8 cellular contexts compared by ENCODE assay signal in the genomic region with DNA sequence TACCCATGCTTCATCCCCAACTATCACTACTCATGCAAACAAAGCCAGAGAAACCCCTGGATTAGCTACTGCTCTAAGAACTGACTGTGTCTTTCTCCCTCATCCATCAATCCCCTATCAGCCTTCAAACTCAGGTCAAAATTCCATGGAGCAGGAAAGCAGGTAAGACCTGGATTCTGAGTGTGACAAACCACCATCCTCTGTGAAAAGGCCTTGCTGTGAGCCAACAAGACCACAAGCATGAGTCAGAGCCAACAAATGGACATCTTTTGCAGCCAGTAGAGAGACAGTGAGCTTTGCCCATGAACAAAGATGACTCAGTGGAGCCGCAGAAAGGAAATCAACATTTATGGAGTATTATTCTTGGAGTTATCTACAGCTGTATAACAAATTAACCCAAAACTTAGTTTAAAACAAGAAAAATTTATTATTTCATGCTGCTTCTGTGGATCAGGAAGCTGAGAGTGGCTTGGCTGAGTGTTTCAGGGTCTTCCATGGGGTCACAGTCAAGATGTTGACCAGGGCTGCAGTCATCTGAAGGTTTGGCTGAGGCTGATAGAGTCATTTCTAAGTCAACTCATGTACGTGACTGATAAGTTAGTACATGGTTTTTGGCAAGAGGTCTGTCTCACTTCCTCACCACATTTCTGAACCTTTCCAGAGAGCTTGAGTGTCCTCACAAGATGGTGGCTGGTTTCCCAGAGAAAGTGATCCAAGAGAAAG.
DNase-seq lines count a peak whose midpoint lies in the region; ATAC-seq and TF ChIP-seq lines count a peak whose summit lies in the region.

No MANE protein-coding gene starts in this region.

- H3K4me1 ChIP-seq in mammary epithelial cell (ENCODE audit: insufficient read depth, low read length), result peaks cover 76% of the 10 kb centered on the region
- H3K4me1 ChIP-seq in osteoblast (ENCODE audit: insufficient read depth, low read length), result peaks cover 28% of the 10 kb centered on the region

- H3K9ac ChIP-seq in mammary epithelial cell (ENCODE audit: insufficient read depth, low read length), result no peak overlapping the region

- peak overlapping the region in 2 of 6 donors; percentile 29 to 43 for H3K27ac Mint-ChIP-seq in immature natural killer cell

- no TSS peak for BruUV-seq in mammary epithelial cell (replicated peaks; lab: Mats Ljungman, UMichigan)

- peak overlapping the region; percentile 48 for H3K27ac ChIP-seq in mammary epithelial cell (ENCODE audit: insufficient read depth, low read depth, low read length)
- peak overlapping the region; percentile 67 for H3K27ac ChIP-seq in osteoblast (ENCODE audit: low read depth, low read length)

- no peaks in the 10 kb centered on the region for H3K9me3 Mint-ChIP-seq in immature natural killer cell

- intact Hi-C loops in mammary epithelial cell (cut with micrococcal nuclease), result loop anchor here (2.0 to 5.0 kb wide), 2 partner anchors 37 to 47 kb away; no protein-coding TSS in a partner anchor

- dilution Hi-C loops in mammary epithelial cell (cut with HindIII; ENCODE audit: low sequenced_read_pairs), result no loop called here

- WGBS in mammary epithelial cell (ENCODE audit: low coverage, missing lambda C conversion rate), result 0% methylated on average over 2 of the region's 2 CpGs

- TF ChIP-seq CTCF in mammary epithelial cell (conservative IDR thresholded peaks at IDR 0.05 in 1 of 2, IDR thresholded peaks at IDR 0.05 in 1 of 2; ENCODE audit: extremely low read depth in 1 of 2, insufficient read depth in 1 of 2, low read depth in 1 of 2, low read length in 2 of 2) (no peak), osteoblast (IDR thresholded peaks at IDR 0.05; ENCODE audit: extremely low read depth, low read depth, low read length) (no peak)

- no peaks in the 10 kb centered on the region for H4K20me1 ChIP-seq in mammary epithelial cell (ENCODE audit: insufficient read depth, low read length)
- H4K20me1 ChIP-seq in osteoblast (ENCODE audit: insufficient read depth, low read length), result peaks cover 41% of the 10 kb centered on the region

- peaks cover 7% of the 10 kb centered on the region for H3K9me3 ChIP-seq in mammary epithelial cell (replicated peaks; ENCODE audit: insufficient read depth, low read length)
- peaks cover 6% of the 10 kb centered on the region for H3K9me3 ChIP-seq in osteoblast (ENCODE audit: low read depth, low read length)

- H3K4me1 Mint-ChIP-seq in immature natural killer cell, result peaks cover 14 to 19% of the 10 kb centered on the region in 2 donors

- DNase-seq in GDM1 (lab: John Stamatoyannopoulos, UW), result peak; percentile 37
- peak; percentile 74 to 86 for DNase-seq in NOMO-1 (lab: John Stamatoyannopoulos, UW; ENCODE audit: unreplicated experiment in 2 of 2)
- peak; percentile 98 for DNase-seq in mammary epithelial cell
- DNase-seq in osteoblast (ENCODE audit: insufficient read length, low spot score, missing footprints), result peak; percentile 95
- no peak for DNase-seq in immature natural killer cell

- ATAC-seq in HG03378 (IDR thresholded peaks at IDR 0.05; ENCODE audit: unreplicated experiment) (no peak), HG03159 (IDR thresholded peaks at IDR 0.05; ENCODE audit: unreplicated experiment) (no peak), HG03135 (IDR thresholded peaks at IDR 0.05; ENCODE audit: unreplicated experiment) (no peak)

- H3K27me3 Mint-ChIP-seq in immature natural killer cell (ENCODE audit: low read depth in 3 of 3), result peaks cover 1 to 4% (median 2%) of the 10 kb centered on the region in 3 donors

- H3K4me3 ChIP-seq in mammary epithelial cell (replicated peaks in 1 of 3; ENCODE audit: insufficient read depth in 1 of 3, low read depth in 2 of 3, low read length in 3 of 3) (no peak overlapping the region), osteoblast (ENCODE audit: insufficient read depth, low read length) (no peak overlapping the region)

- no peak overlapping the region for H3K4me3 Mint-ChIP-seq in immature natural killer cell

- in situ Hi-C loops in mammary epithelial cell (cut with MboI; ENCODE audit: low sequenced_read_pairs in 2 of 2), result no loop called here

- peaks cover 0 to 3% (median 0%) of the 10 kb centered on the region in 3 donors for H3K36me3 Mint-ChIP-seq in immature natural killer cell

- no peaks in the 10 kb centered on the region for H3K27me3 ChIP-seq in mammary epithelial cell (ENCODE audit: insufficient read depth, low read length)
- H3K27me3 ChIP-seq in osteoblast (ENCODE audit: insufficient read depth, low read length), result no peaks in the 10 kb centered on the region

- no peaks in the 10 kb centered on the region for H3K36me3 ChIP-seq in mammary epithelial cell (ENCODE audit: insufficient read depth, low read length)
- H3K36me3 ChIP-seq in osteoblast (ENCODE audit: insufficient read depth, low read length), result no peaks in the 10 kb centered on the region

- H3K79me2 ChIP-seq in mammary epithelial cell (ENCODE audit: insufficient read depth, low read length), result peaks cover 34% of the 10 kb centered on the region
- peaks cover 4% of the 10 kb centered on the region for H3K79me2 ChIP-seq in osteoblast (ENCODE audit: insufficient read depth, low read length)

- CTCF ChIA-PET in mammary epithelial cell (lab: Charles Lee; ENCODE audit: low non-redundant PET), result no interaction called here

- H2AFZ ChIP-seq in mammary epithelial cell (ENCODE audit: low read depth, low read length) (no peak overlapping the region), osteoblast (ENCODE audit: low read length) (no peak overlapping the region)

- peak overlapping the region; percentile 65 for H3K4me2 ChIP-seq in mammary epithelial cell (ENCODE audit: insufficient read depth, low read depth, low read length)
- peak overlapping the region; percentile 30 for H3K4me2 ChIP-seq in osteoblast (ENCODE audit: insufficient read depth, low read length)

Comparison
In these comparisons a context has a peak if more than half of its experiments do, and no peak if none do; other contexts are left out.
1. DNase-seq: peak in GDM1 (single experiment), NOMO-1 (2 of 2), mammary epithelial cell (single experiment) and osteoblast (single experiment); none in immature natural killer cell (0 of 3).